13 cellular contexts compared by ENCODE assay signal in the genomic region with DNA sequence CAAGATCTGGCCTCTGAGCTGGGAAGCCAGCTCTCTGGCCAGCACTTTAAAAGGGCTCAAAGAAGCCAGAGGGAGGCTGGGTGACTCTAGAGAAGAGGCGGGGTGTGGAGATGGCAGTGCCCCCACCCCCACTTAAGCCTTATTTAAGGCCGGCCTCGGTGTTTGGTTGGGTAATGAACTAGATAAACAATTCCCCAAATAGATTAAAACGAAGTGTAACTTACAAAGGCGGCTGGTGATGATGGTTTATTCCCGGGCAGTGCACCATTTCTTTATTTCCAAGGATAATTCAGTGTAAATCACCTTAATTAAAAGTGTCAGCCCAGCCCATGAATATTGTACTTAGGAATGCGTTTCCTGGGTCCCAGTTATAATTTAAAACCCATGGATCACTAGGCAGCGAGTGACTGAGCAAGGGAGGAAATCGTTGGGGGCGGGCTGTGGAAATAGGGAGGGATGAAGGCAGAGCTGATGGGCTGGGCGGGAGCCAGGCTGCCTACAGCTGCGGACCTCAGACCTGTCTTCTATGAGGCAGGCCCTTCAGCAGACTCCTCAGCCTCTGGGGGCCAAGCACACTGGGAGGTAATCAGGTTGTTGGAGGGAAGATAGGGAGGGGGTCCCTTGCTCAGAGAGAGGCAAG. TPM values are rescaled to one million over a fixed set of nuclear protein-coding genes. Genes with fewer than 3 reads are reported as not detected.
A peak's percentile ranks its signal among the peaks of the same experiment; 100 is the strongest.
DNase-seq lines count a peak whose midpoint lies in the region; ATAC-seq and TF ChIP-seq lines count a peak whose summit lies in the region.
"Had no signal": no experiment of that assay in that cellular context is flagged by ENCODE, and none has a peak within 500 bp of the region (broad histone marks: within the 10 kb centered on the region; RNA-seq: fewer than 3 reads in every experiment).

No MANE protein-coding gene starts in this region.

- ATAC-seq in SK-N-SH treated with all-trans-retinoic acid at 6 μM for 48 hours (peak; percentile 75), GM21619 (IDR thresholded peaks at IDR 0.05; ENCODE audit: unreplicated experiment) (no peak), natural killer cell (no peak)
- ATAC-seq: activated CD4-positive, CD25-positive, alpha-beta regulatory T cell treated with anti-CD3 and anti-CD28 coated beads, Interleukin-2, amount 50 U/mL, for 24 hours had no signal

- DNase-seq in H7 (peak; percentile 62), fibroblast of villous mesenchyme (ENCODE audit: low read depth) (peak; percentile 26), NCI-H2196 (lab: John Stamatoyannopoulos, UW; ENCODE audit: unreplicated experiment) (no peak), natural killer cell (no peak)
- DNase-seq: activated T-cell treated with anti-CD3 and anti-CD28 coated beads, Interleukin-2, amount 50 U/mL, for 1 hour; Caco-2; effector memory CD4-positive, alpha-beta T cell; NCI-H1694 treated with DMSO at 0.1 percent for 48 hours had no signal

- no peaks in the 10 kb centered on the region for H3K9me3 ChIP-seq in skeletal muscle satellite cell (replicated peaks; ENCODE audit: low read length)
- H3K9me3 ChIP-seq: Caco-2, suprapubic skin had no signal

- no peaks in the 10 kb centered on the region for H3K4me1 Mint-ChIP-seq in natural killer cell

- no peaks in the 10 kb centered on the region for H3K27me3 Mint-ChIP-seq in natural killer cell (ENCODE audit: low read depth in 2 of 2)

- no peaks in the 10 kb centered on the region for H3K9me3 Mint-ChIP-seq in natural killer cell

- no peak overlapping the region for H3K4me3 Mint-ChIP-seq in natural killer cell

- no peak overlapping the region for H3K9ac ChIP-seq in skeletal muscle satellite cell (ENCODE audit: low read depth, low read length)

- no peak overlapping the region for H3K27ac Mint-ChIP-seq in natural killer cell

- H3K4me1 ChIP-seq in skeletal muscle satellite cell (ENCODE audit: control insufficient read depth, insufficient read depth, low read length), result peaks cover 7% of the 10 kb centered on the region
- H3K4me1 ChIP-seq: Caco-2 had no signal

- peak overlapping the region; percentile 6 for H3K4me2 ChIP-seq in skeletal muscle satellite cell (ENCODE audit: low read length)

- H3K36me3 ChIP-seq in H7 (replicated peaks; ENCODE audit: control insufficient read depth, insufficient read depth, low read length), result no peaks in the 10 kb centered on the region
- H3K36me3 ChIP-seq in skeletal muscle satellite cell (ENCODE audit: insufficient read depth, low read length), result no peaks in the 10 kb centered on the region
- H3K36me3 ChIP-seq: suprapubic skin had no signal

- H3K4me3 ChIP-seq in H7 (ENCODE audit: insufficient read depth, low read depth, low read length) (no peak overlapping the region), fibroblast of villous mesenchyme (ENCODE audit: low read depth, low read length) (no peak overlapping the region), skeletal muscle satellite cell (ENCODE audit: low read length) (no peak overlapping the region)
- H3K4me3 ChIP-seq: suprapubic skin had no signal

- peaks cover 14% of the 10 kb centered on the region for H3K27me3 ChIP-seq in H7 (ENCODE audit: control insufficient read depth, insufficient read depth, low read length)
- H3K27me3 ChIP-seq in skeletal muscle satellite cell (ENCODE audit: control insufficient read depth, insufficient read depth, low read length), result peaks cover 8% of the 10 kb centered on the region

- H3K36me3 Mint-ChIP-seq in natural killer cell, result no peaks in the 10 kb centered on the region

- intact Hi-C loops in natural killer cell (cut with micrococcal nuclease), result no loop called here

- TF ChIP-seq CTCF in fibroblast of villous mesenchyme (IDR thresholded peaks at IDR 0.05; ENCODE audit: insufficient read depth, low read depth, low read length), result no peak
- no peak for TF ChIP-seq CTCF in natural killer cell (IDR thresholded peaks at IDR 0.05)

TF ChIP-seq in SK-N-SH treated with all-trans-retinoic acid at 6 μM for 48 hours, 23 proteins besides CTCF, POLR2A, EP300 and RAD21:
- TF ChIP-seq ZNF70 (CRISPR knock-in tag; IDR thresholded peaks at IDR 0.05), result no peak

RNA-seq across cellular contexts. Expression of a gene that starts 54.9 kb away (rescaled TPM):
- 6.0 and 9.0 TPM in 2 replicates for total RNA-seq in H7 (2014; rRNA removed; shearing (Covaris generic))
- total RNA-seq in fibroblast of villous mesenchyme (6.4 and 7.3 TPM in 2 replicates), natural killer cell (1 to 10 TPM; 2.2 to 3.8 (median 3.3) TPM)
- 6.6 and 7.1 TPM in 2 replicates for total RNA-seq in skeletal muscle satellite cell (2012; rRNA removed)

RNA-seq across cellular contexts. Expression of a gene that starts 55.1 kb away (rescaled TPM):
- 0.62 TPM in 1 of 2 replicates, not detected in the other for total RNA-seq in H7 (2014; rRNA removed; shearing (Covaris generic))
- total RNA-seq in fibroblast of villous mesenchyme (0.32 and 0.43 TPM in 2 replicates), natural killer cell (10 to 100 TPM in 1 of 3 donors, 1 to 10 TPM in 2; 1.5 to 25.5 (median 5.0) TPM)
- total RNA-seq in skeletal muscle satellite cell (2012; rRNA removed), result 0.22 and 0.51 TPM in 2 replicates
- total RNA-seq: Caco-2 had no signal

Comparison
In these comparisons a context has a peak if more than half of its experiments do, and no peak if none do; other contexts are left out.
1. DNase-seq: peak in H7 (single experiment) and fibroblast of villous mesenchyme (single experiment); none in NCI-H2196 (single experiment) and natural killer cell (single experiment).